20 cellular contexts compared by ENCODE assay signal in the genomic region with DNA sequence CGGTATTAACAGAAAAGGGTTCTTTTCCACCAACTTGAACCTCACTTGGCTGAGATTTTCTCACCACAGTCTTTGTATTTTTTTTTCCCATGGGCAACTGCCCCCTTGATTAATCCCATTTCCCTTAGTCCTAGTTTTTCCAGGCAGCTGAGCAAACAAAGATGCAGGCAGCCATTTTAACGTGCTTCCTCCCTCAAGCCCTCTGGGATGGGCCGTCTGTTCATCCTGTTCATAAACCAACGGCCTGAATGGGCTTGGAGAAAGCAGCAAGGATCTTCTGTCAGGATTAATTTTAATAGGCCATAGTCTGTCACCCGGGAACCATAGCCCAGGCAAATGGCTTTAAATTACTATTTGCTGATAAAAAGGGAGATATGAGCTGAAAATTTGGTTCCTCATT. TPM values are rescaled to one million over a fixed set of nuclear protein-coding genes. Genes with fewer than 3 reads are reported as not detected.
DNase-seq lines count a peak whose midpoint lies in the region; ATAC-seq and TF ChIP-seq lines count a peak whose summit lies in the region.
"Had no signal": no experiment of that assay in that cellular context is flagged by ENCODE, and none has a peak within 500 bp of the region (broad histone marks: within the 10 kb centered on the region; RNA-seq: fewer than 3 reads in every experiment).

No MANE protein-coding gene starts in this region.

- no peaks in the 10 kb centered on the region for H3K36me3 ChIP-seq in smooth muscle cell (ENCODE audit: low read depth)
- H3K36me3 ChIP-seq: HAP-1, MG63, right lobe of liver had no signal

- peak overlapping the region; percentile 77 for H2AFZ ChIP-seq in smooth muscle cell (ENCODE audit: low read depth)

- DNase-seq in NCI-H2081 (lab: John Stamatoyannopoulos, UW) (peak; percentile 52 to 70), NCI-H2081 treated with DMSO at 0.1 percent for 48 hours (lab: John Stamatoyannopoulos, UW) (no peak), NCI-H1930 (lab: John Stamatoyannopoulos, UW) (peak; percentile 15), dermis microvascular lymphatic vessel endothelial cell (ENCODE audit: low read depth in 2 of 2) (peak; percentile 32 to 93), smooth muscle cell (lab: John Stamatoyannopoulos, UW; ENCODE audit: unreplicated experiment) (no peak), amygdala (lab: John Stamatoyannopoulos, UW) (no peak)
- DNase-seq in activated T-cell treated with anti-CD3 and anti-CD28 coated beads, Interleukin-2, amount 50 U/mL, for 48 hours: no peak
- DNase-seq: activated effector memory CD4-positive, alpha-beta T cell treated with Interleukin-2 at 50 U/mL for 16 hours; anterior cingulate cortex; CD4-positive, CD25-positive, alpha-beta regulatory T cell; MG63; NCI-H226; right lobe of liver; RPMI8226; stimulated activated CD4-positive, alpha-beta T cell treated with anti-CD3 and anti-CD28 coated beads, Interleukin-2, amount 100 ng/mL, for 48 hours; stimulated activated CD8-positive, alpha-beta memory T cell treated with anti-CD3 and anti-CD28 coated beads, Interleukin-4, amount 100 ng/mL, for 48 hours; T-cell had no signal

- no peak overlapping the region for H3K4me2 ChIP-seq in smooth muscle cell

- 39% methylated on average over 5 of the region's 5 CpGs for WGBS in smooth muscle cell (ENCODE audit: low lambda C conversion rate)

- ATAC-seq in GM19397 (IDR thresholded peaks at IDR 0.05; ENCODE audit: unreplicated experiment): no peak
- ATAC-seq: right lobe of liver, T-cell had no signal

- H3K79me2 ChIP-seq in smooth muscle cell (ENCODE audit: low read depth): no peaks in the 10 kb centered on the region

- no peak overlapping the region for H3K9ac ChIP-seq in smooth muscle cell (ENCODE audit: low read depth)

- H3K27ac ChIP-seq in smooth muscle cell (ENCODE audit: low read depth): no peak overlapping the region
- H3K27ac ChIP-seq: epithelial cell of prostate, right lobe of liver had no signal

- no peaks in the 10 kb centered on the region for H3K27me3 ChIP-seq in smooth muscle cell (ENCODE audit: low read depth)
- H3K27me3 ChIP-seq: MG63, right lobe of liver had no signal

- H3K4me3 ChIP-seq in smooth muscle cell: no peak overlapping the region
- H3K4me3 ChIP-seq: HAP-1, MG63, right lobe of liver had no signal

- no peaks in the 10 kb centered on the region for H3K9me3 ChIP-seq in smooth muscle cell (replicated peaks; ENCODE audit: low read depth)
- H3K9me3 ChIP-seq: HAP-1, MG63, right lobe of liver had no signal

- no peaks in the 10 kb centered on the region for H4K20me1 ChIP-seq in smooth muscle cell (ENCODE audit: low read depth)

- H3F3A ChIP-seq in smooth muscle cell (ENCODE audit: low read depth): no peaks in the 10 kb centered on the region

- no peak for TF ChIP-seq CTCF in smooth muscle cell (IDR thresholded peaks at IDR 0.05; ENCODE audit: borderline replicate concordance, insufficient read depth, poor library complexity, severe bottlenecking)

- H3K4me1 ChIP-seq in smooth muscle cell (ENCODE audit: low read depth): no peaks in the 10 kb centered on the region
- H3K4me1 ChIP-seq: HAP-1, right lobe of liver had no signal

RNA-seq across cellular contexts. Expression of gene POLR2M, which starts 10.4 kb away (rescaled TPM):
- total RNA-seq in dermis microvascular lymphatic vessel endothelial cell (212 and 471 TPM in 2 replicates), smooth muscle cell (49.8 and 387 TPM in 2 replicates)
- 19.8 and 23.9 TPM in 2 replicates for polyA plus RNA-seq in smooth muscle cell

Comparison
In these comparisons a context has a peak if more than half of its experiments do, and no peak if none do; other contexts are left out.
1. DNase-seq: peak in NCI-H2081 (2 of 2), NCI-H1930 (2 of 2) and dermis microvascular lymphatic vessel endothelial cell (2 of 2); none in NCI-H2081 treated with DMSO at 0.1 percent for 48 hours (single experiment), smooth muscle cell (single experiment), amygdala (0 of 56) and activated T-cell treated with anti-CD3 and anti-CD28 coated beads, Interleukin-2, amount 50 U/mL, for 48 hours (0 of 2).